In the genomic region with DNA sequence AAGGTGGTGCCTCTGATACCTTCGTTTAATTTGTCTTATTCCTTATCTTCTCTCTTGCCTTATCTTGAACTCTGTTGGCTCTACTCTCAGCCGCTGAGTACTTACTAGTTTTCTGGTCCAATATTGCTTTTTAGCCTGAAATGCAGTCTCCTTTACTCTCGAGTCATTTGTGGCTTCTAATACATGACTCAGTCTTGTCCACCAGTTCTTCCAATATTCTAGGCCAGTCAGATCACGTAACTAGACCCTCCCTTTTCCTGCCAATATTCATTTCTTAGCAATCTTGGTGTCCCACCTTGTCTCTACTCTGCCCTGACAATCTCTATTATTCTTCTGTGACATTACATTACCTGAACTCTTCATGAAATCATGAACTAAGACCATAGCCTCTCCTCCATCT, we compare ENCODE assay signal across 18 cellular contexts.
"Had no signal": no experiment of that assay in that cellular context is flagged by ENCODE, and none has a peak within 500 bp of the region (broad histone marks: within the 10 kb centered on the region; RNA-seq: fewer than 3 reads in every experiment).

No MANE protein-coding gene starts in this region.

- H3K4me1 ChIP-seq: esophagus squamous epithelium, heart right ventricle, left lung, pancreas had no signal

- ATAC-seq: heart right ventricle; left lung; naive thymus-derived CD8-positive, alpha-beta T cell; pancreas had no signal

- H3K4me1 Mint-ChIP-seq: activated CD4-positive, alpha-beta memory T cell treated with anti-CD3 and anti-CD28 coated beads, Interleukin-2, amount 10 ng/mL, durations not matched to agents 7 days and 5 days; activated naive CD4-positive, alpha-beta T cell treated with anti-CD3 and anti-CD28 coated beads, Interleukin-2, amount 10 ng/mL, durations not matched to agents 7 days and 5 days had no signal

- H3K27me3 Mint-ChIP-seq: activated CD4-positive, alpha-beta memory T cell treated with anti-CD3 and anti-CD28 coated beads, Interleukin-2, amount 10 ng/mL, durations not matched to agents 7 days and 5 days; activated naive CD4-positive, alpha-beta T cell treated with anti-CD3 and anti-CD28 coated beads, Interleukin-2, amount 10 ng/mL, durations not matched to agents 7 days and 5 days; activated T-cell treated with anti-CD3 and anti-CD28 coated beads, Interleukin-2, amount 50 U/mL, for 24 hours; naive thymus-derived CD8-positive, alpha-beta T cell had no signal

- H3K36me3 ChIP-seq: heart right ventricle, pancreas, thoracic aorta had no signal

- H3K27me3 ChIP-seq: esophagus squamous epithelium, heart right ventricle, left lung, pancreas had no signal

- H3K9me3 ChIP-seq: esophagus squamous epithelium, heart right ventricle, left lung, pancreas, thoracic aorta had no signal

- DNase-seq: activated CD4-positive, alpha-beta memory T cell treated with anti-CD3 and anti-CD28 coated beads, Interleukin-2, amount 10 ng/mL, durations not matched to agents 7 days and 5 days; activated CD4-positive, alpha-beta T cell treated with anti-CD3 and anti-CD28 coated beads for 1 hour; activated naive CD4-positive, alpha-beta T cell treated with anti-CD3 and anti-CD28 coated beads, Interleukin-2, amount 10 ng/mL, durations not matched to agents 7 days and 5 days; activated T-cell treated with anti-CD3 and anti-CD28 coated beads, Interleukin-2, amount 50 U/mL, for 24 hours; central memory CD4-positive, alpha-beta T cell; esophagus squamous epithelium; heart right ventricle; left lung; naive thymus-derived CD8-positive, alpha-beta T cell; pancreas; stimulated activated CD4-positive, alpha-beta T cell treated with anti-CD3 and anti-CD28 coated beads, Interleukin-12 subunit alpha, Interleukin-12 subunit beta, amount 100 ng/mL, for 4 hours; stimulated activated CD4-positive, alpha-beta T cell treated with anti-CD3 and anti-CD28 coated beads, Interleukin-2, amount 100 ng/mL, for 24 hours; T-helper 1 cell; T1000 had no signal

- FAIRE-seq: frontal cortex, pancreas had no signal

- H3K27ac Mint-ChIP-seq: activated CD4-positive, alpha-beta memory T cell treated with anti-CD3 and anti-CD28 coated beads, Interleukin-2, amount 10 ng/mL, durations not matched to agents 7 days and 5 days; activated naive CD4-positive, alpha-beta T cell treated with anti-CD3 and anti-CD28 coated beads, Interleukin-2, amount 10 ng/mL, durations not matched to agents 7 days and 5 days; activated T-cell treated with anti-CD3 and anti-CD28 coated beads, Interleukin-2, amount 50 U/mL, for 24 hours; naive thymus-derived CD8-positive, alpha-beta T cell had no signal

- H3K4me3 ChIP-seq: coronary artery, esophagus squamous epithelium, heart right ventricle, left lung, pancreas, thoracic aorta had no signal

- H3K4me3 Mint-ChIP-seq: activated CD4-positive, alpha-beta memory T cell treated with anti-CD3 and anti-CD28 coated beads, Interleukin-2, amount 10 ng/mL, durations not matched to agents 7 days and 5 days; activated naive CD4-positive, alpha-beta T cell treated with anti-CD3 and anti-CD28 coated beads, Interleukin-2, amount 10 ng/mL, durations not matched to agents 7 days and 5 days; activated T-cell treated with anti-CD3 and anti-CD28 coated beads, Interleukin-2, amount 50 U/mL, for 24 hours; naive thymus-derived CD8-positive, alpha-beta T cell had no signal

- H3K9me3 Mint-ChIP-seq: activated CD4-positive, alpha-beta memory T cell treated with anti-CD3 and anti-CD28 coated beads, Interleukin-2, amount 10 ng/mL, durations not matched to agents 7 days and 5 days; activated T-cell treated with anti-CD3 and anti-CD28 coated beads, Interleukin-2, amount 50 U/mL, for 24 hours had no signal

- H3K27ac ChIP-seq: coronary artery, esophagus squamous epithelium, heart right ventricle, left lung, pancreas, thoracic aorta, VCaP had no signal
